Comparison of ENCODE assay signal across 9 cellular contexts in genomic region chr5:54646285-54647101, GRCh38.
DNase-seq lines count a peak whose midpoint lies in the region; ATAC-seq and FAIRE-seq lines count a peak whose summit lies in the region.
"Had no signal": no experiment of that assay in that cellular context is flagged by ENCODE, and none has a peak within 500 bp of the region (broad histone marks: within the 10 kb centered on the region; RNA-seq: fewer than 3 reads in every experiment).

No MANE protein-coding gene starts in this region.

- no peaks in the 10 kb centered on the region for H3K27me3 ChIP-seq in CD4-positive, CD25-positive, alpha-beta regulatory T cell (ENCODE audit: control insufficient read depth, insufficient read depth, low read length)

- H3K27me3 Mint-ChIP-seq in CD4-positive, CD25-positive, alpha-beta regulatory T cell = peaks cover 4% of the 10 kb centered on the region

- peak; percentile 78 to 82 for ATAC-seq in CD4-positive, CD25-positive, alpha-beta regulatory T cell (ENCODE audit: low read depth in 2 of 2)
- ATAC-seq in GM19463 (IDR thresholded peaks at IDR 0.05; ENCODE audit: unreplicated experiment) (peak; percentile 91), HG03565 (IDR thresholded peaks at IDR 0.05; ENCODE audit: unreplicated experiment) (peak; percentile 92)
- ATAC-seq: HCT116 had no signal

- DNase-seq in CD4-positive, CD25-positive, alpha-beta regulatory T cell = peak; percentile 3 to 91 (median 47)
- peak; percentile 5 for DNase-seq in T follicular helper cell (ENCODE audit: low read depth)
- peak in 34 of 58 donors; percentile 8 to 68 (median 30) for DNase-seq in anterior cingulate cortex (lab: John Stamatoyannopoulos, UW)
- DNase-seq in hippocampal formation (lab: John Stamatoyannopoulos, UW) = peak; percentile 22 to 58
- DNase-seq in stimulated activated CD4-positive, alpha-beta T cell treated with anti-CD3 and anti-CD28 coated beads, Interleukin-12 subunit alpha, Interleukin-12 subunit beta, amount 100 ng/mL, for 24 hours (ENCODE audit: low read depth in 2 of 2) = peak; percentile 17 to 44
- DNase-seq in urothelium cell line (ENCODE audit: low spot score) = no peak

- no peaks in the 10 kb centered on the region for H3K36me3 ChIP-seq in CD4-positive, CD25-positive, alpha-beta regulatory T cell (ENCODE audit: control insufficient read depth, insufficient read depth, low read length)

- peaks cover 26 to 57% (median 42%) of the 10 kb centered on the region in 4 donors for H3K4me1 Mint-ChIP-seq in CD4-positive, CD25-positive, alpha-beta regulatory T cell

- no peaks in the 10 kb centered on the region for H3K9me3 ChIP-seq in CD4-positive, CD25-positive, alpha-beta regulatory T cell (ENCODE audit: control insufficient read depth in 2 of 2, low read length in 2 of 2)

- FAIRE-seq in urothelium cell line (lab: Jason Lieb, UNC) = no peak

- H3K27ac Mint-ChIP-seq in CD4-positive, CD25-positive, alpha-beta regulatory T cell = peak overlapping the region; percentile 93 to 97 (median 96)

- peak overlapping the region; percentile 71 for H3K4me3 ChIP-seq in CD4-positive, CD25-positive, alpha-beta regulatory T cell (ENCODE audit: low read depth, low read length)

- peak overlapping the region; percentile 69 to 85 (median 78) for H3K4me3 Mint-ChIP-seq in CD4-positive, CD25-positive, alpha-beta regulatory T cell

- peaks cover 6% of the 10 kb centered on the region for H3K36me3 Mint-ChIP-seq in CD4-positive, CD25-positive, alpha-beta regulatory T cell

- H3K4me1 ChIP-seq in CD4-positive, CD25-positive, alpha-beta regulatory T cell (ENCODE audit: control insufficient read depth, insufficient read depth, low read length, poor library complexity, severe bottlenecking) = peaks cover 27% of the 10 kb centered on the region

- no peaks in the 10 kb centered on the region for H3K9me3 Mint-ChIP-seq in CD4-positive, CD25-positive, alpha-beta regulatory T cell

- H3K27ac ChIP-seq in CD4-positive, CD25-positive, alpha-beta regulatory T cell (ENCODE audit: insufficient read depth, low read length, poor library complexity, severe bottlenecking) = peak overlapping the region; percentile 72
